In the genomic region with DNA sequence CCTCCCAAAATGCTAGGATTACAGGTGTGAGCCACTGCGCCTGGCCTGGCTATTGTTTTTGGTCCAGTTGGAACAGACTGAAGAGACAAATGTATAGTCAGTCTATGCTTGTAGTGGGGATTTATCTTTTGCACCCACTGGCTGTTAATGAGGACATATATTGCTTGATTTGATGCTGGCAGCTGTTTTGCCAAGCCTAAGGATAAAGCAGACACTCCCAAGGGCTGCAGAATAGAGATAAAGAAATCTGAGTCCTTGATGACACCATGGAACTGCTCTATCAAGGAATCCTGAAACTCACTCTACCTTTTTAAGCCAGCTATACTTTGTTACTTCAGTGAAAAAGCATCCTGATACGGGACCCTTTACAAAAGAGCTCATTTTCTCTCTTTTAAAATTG, we compare ENCODE assay signal across 1 cellular context.
A peak's percentile ranks its signal among the peaks of the same experiment; 100 is the strongest.
TF ChIP-seq lines count a peak whose summit lies in the region.

No MANE protein-coding gene starts in this region.

TF ChIP-seq in K562, 482 proteins besides CTCF, POLR2A, EP300 and RAD21 (continued from another document and continues in another):
- TF ChIP-seq, protein P1, sequence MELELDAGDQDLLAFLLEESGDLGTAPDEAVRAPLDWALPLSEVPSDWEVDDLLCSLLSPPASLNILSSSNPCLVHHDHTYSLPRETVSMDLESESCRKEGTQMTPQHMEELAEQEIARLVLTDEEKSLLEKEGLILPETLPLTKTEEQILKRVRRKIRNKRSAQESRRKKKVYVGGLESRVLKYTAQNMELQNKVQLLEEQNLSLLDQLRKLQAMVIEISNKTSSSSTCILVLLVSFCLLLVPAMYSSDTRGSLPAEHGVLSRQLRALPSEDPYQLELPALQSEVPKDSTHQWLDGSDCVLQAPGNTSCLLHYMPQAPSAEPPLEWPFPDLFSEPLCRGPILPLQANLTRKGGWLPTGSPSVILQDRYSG (tag; conservative IDR thresholded peaks at IDR 0.05; ENCODE audit: low read depth), result 0 out of 2 replicates have a peak, but pooled peaks have one; percentile 44
- TF ChIP-seq, protein P2, sequence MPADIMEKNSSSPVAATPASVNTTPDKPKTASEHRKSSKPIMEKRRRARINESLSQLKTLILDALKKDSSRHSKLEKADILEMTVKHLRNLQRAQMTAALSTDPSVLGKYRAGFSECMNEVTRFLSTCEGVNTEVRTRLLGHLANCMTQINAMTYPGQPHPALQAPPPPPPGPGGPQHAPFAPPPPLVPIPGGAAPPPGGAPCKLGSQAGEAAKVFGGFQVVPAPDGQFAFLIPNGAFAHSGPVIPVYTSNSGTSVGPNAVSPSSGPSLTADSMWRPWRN (IDR thresholded peaks at IDR 0.05; ENCODE audit: low read depth), result no peak
- TF ChIP-seq DPF2 (IDR thresholded peaks at IDR 0.05) (peak; percentile 65), MCM5 (IDR thresholded peaks at IDR 0.05; ENCODE audit: low read depth) (no peak), SRF (CRISPR knock-in tag; IDR thresholded peaks at IDR 0.05) (no peak), MYNN (IDR thresholded peaks at IDR 0.05) (peak; percentile 24; the same call in 1 of the 2 replicates), MYNN (CRISPR knock-in tag; IDR thresholded peaks at IDR 0.05) (no peak), ZKSCAN8 (CRISPR knock-in tag; IDR thresholded peaks at IDR 0.05) (peak; percentile 67; the same call in 1 of the 2 replicates), CTBP1 (IDR thresholded peaks at IDR 0.05; ENCODE audit: borderline replicate concordance) (peak; percentile 38; the same call in 1 of the 2 replicates), ARID1B (IDR thresholded peaks at IDR 0.05) (peak; percentile 92), TCF3 (CRISPR knock-in tag; IDR thresholded peaks at IDR 0.05) (peak; percentile 94), CREM (IDR thresholded peaks at IDR 0.05; ENCODE audit: low read depth) (peak; percentile 39; the same call in 1 of the 2 replicates), MED1 (CRISPR knock-in tag; IDR thresholded peaks at IDR 0.05; ENCODE audit: borderline replicate concordance) (no peak), FOSL1 (tag; conservative IDR thresholded peaks at IDR 0.05) (peak; percentile 41; the same call in 1 of the 2 replicates), CSDE1 (IDR thresholded peaks at IDR 0.05) (no peak), NRF1 (conservative IDR thresholded peaks at IDR 0.05 in 1 of 2, IDR thresholded peaks at IDR 0.05 in 1 of 2) (no peak), CBFA2T3 (IDR thresholded peaks at IDR 0.05) (peak; percentile 95), NEUROD1 (IDR thresholded peaks at IDR 0.05; ENCODE audit: borderline replicate concordance, low read depth, low read length, partially characterized antibody) (no peak), MEIS2 (IDR thresholded peaks at IDR 0.05; ENCODE audit: partially characterized antibody) (peak; percentile 65), NFIC (IDR thresholded peaks at IDR 0.05) (peak; percentile 61; the same call in 1 of the 2 replicates), ATF1 (CRISPR knock-in tag; IDR thresholded peaks at IDR 0.05) (no peak), ATF1 (tag; IDR thresholded peaks at IDR 0.05) (peak; percentile 32; the same call in 1 of the 2 replicates), MCM7 (IDR thresholded peaks at IDR 0.05) (no peak), FOXM1 (IDR thresholded peaks at IDR 0.05; ENCODE audit: low read depth) (peak; percentile 70), FOXM1 (CRISPR knock-in tag; IDR thresholded peaks at IDR 0.05; ENCODE audit: low read depth) (no peak), PHB2 (IDR thresholded peaks at IDR 0.05; ENCODE audit: low read depth) (peak; percentile 46; the same call in 1 of the 2 replicates), PML (IDR thresholded peaks at IDR 0.05; ENCODE audit: low read length) (peak; percentile 82), MIER1 (IDR thresholded peaks at IDR 0.05; ENCODE audit: low read depth) (no peak), NR1H2 (CRISPR knock-in tag; IDR thresholded peaks at IDR 0.05) (no peak), RFX1 (IDR thresholded peaks at IDR 0.05) (no peak)
- TF ChIP-seq, protein P3, sequence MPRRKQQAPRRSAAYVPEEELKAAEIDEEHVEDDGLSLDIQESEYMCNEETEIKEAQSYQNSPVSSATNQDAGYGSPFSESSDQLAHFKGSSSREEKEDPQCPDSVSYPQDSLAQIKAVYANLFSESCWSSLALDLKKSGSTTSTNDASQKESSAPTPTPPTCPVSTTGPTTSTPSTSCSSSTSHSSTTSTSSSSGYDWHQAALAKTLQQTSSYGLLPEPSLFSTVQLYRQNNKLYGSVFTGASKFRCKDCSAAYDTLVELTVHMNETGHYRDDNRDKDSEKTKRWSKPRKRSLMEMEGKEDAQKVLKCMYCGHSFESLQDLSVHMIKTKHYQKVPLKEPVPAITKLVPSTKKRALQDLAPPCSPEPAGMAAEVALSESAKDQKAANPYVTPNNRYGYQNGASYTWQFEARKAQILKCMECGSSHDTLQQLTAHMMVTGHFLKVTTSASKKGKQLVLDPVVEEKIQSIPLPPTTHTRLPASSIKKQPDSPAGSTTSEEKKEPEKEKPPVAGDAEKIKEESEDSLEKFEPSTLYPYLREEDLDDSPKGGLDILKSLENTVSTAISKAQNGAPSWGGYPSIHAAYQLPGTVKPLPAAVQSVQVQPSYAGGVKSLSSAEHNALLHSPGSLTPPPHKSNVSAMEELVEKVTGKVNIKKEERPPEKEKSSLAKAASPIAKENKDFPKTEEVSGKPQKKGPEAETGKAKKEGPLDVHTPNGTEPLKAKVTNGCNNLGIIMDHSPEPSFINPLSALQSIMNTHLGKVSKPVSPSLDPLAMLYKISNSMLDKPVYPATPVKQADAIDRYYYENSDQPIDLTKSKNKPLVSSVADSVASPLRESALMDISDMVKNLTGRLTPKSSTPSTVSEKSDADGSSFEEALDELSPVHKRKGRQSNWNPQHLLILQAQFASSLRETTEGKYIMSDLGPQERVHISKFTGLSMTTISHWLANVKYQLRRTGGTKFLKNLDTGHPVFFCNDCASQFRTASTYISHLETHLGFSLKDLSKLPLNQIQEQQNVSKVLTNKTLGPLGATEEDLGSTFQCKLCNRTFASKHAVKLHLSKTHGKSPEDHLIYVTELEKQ (CRISPR knock-in tag; IDR thresholded peaks at IDR 0.05), result no peak
- TF ChIP-seq, protein P4, sequence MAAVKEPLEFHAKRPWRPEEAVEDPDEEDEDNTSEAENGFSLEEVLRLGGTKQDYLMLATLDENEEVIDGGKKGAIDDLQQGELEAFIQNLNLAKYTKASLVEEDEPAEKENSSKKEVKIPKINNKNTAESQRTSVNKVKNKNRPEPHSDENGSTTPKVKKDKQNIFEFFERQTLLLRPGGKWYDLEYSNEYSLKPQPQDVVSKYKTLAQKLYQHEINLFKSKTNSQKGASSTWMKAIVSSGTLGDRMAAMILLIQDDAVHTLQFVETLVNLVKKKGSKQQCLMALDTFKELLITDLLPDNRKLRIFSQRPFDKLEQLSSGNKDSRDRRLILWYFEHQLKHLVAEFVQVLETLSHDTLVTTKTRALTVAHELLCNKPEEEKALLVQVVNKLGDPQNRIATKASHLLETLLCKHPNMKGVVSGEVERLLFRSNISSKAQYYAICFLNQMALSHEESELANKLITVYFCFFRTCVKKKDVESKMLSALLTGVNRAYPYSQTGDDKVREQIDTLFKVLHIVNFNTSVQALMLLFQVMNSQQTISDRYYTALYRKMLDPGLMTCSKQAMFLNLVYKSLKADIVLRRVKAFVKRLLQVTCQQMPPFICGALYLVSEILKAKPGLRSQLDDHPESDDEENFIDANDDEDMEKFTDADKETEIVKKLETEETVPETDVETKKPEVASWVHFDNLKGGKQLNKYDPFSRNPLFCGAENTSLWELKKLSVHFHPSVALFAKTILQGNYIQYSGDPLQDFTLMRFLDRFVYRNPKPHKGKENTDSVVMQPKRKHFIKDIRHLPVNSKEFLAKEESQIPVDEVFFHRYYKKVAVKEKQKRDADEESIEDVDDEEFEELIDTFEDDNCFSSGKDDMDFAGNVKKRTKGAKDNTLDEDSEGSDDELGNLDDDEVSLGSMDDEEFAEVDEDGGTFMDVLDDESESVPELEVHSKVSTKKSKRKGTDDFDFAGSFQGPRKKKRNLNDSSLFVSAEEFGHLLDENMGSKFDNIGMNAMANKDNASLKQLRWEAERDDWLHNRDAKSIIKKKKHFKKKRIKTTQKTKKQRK (IDR thresholded peaks at IDR 0.05; ENCODE audit: borderline replicate concordance, low read depth, low read length), result no peak
- TF ChIP-seq, protein P5, sequence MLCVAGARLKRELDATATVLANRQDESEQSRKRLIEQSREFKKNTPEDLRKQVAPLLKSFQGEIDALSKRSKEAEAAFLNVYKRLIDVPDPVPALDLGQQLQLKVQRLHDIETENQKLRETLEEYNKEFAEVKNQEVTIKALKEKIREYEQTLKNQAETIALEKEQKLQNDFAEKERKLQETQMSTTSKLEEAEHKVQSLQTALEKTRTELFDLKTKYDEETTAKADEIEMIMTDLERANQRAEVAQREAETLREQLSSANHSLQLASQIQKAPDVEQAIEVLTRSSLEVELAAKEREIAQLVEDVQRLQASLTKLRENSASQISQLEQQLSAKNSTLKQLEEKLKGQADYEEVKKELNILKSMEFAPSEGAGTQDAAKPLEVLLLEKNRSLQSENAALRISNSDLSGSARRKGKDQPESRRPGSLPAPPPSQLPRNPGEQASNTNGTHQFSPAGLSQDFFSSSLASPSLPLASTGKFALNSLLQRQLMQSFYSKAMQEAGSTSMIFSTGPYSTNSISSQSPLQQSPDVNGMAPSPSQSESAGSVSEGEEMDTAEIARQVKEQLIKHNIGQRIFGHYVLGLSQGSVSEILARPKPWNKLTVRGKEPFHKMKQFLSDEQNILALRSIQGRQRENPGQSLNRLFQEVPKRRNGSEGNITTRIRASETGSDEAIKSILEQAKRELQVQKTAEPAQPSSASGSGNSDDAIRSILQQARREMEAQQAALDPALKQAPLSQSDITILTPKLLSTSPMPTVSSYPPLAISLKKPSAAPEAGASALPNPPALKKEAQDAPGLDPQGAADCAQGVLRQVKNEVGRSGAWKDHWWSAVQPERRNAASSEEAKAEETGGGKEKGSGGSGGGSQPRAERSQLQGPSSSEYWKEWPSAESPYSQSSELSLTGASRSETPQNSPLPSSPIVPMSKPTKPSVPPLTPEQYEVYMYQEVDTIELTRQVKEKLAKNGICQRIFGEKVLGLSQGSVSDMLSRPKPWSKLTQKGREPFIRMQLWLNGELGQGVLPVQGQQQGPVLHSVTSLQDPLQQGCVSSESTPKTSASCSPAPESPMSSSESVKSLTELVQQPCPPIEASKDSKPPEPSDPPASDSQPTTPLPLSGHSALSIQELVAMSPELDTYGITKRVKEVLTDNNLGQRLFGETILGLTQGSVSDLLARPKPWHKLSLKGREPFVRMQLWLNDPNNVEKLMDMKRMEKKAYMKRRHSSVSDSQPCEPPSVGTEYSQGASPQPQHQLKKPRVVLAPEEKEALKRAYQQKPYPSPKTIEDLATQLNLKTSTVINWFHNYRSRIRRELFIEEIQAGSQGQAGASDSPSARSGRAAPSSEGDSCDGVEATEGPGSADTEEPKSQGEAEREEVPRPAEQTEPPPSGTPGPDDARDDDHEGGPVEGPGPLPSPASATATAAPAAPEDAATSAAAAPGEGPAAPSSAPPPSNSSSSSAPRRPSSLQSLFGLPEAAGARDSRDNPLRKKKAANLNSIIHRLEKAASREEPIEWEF (CRISPR knock-in tag; IDR thresholded peaks at IDR 0.05), result peak; percentile 62; the same call in 1 of the 2 replicates
- TF ChIP-seq, protein P6, sequence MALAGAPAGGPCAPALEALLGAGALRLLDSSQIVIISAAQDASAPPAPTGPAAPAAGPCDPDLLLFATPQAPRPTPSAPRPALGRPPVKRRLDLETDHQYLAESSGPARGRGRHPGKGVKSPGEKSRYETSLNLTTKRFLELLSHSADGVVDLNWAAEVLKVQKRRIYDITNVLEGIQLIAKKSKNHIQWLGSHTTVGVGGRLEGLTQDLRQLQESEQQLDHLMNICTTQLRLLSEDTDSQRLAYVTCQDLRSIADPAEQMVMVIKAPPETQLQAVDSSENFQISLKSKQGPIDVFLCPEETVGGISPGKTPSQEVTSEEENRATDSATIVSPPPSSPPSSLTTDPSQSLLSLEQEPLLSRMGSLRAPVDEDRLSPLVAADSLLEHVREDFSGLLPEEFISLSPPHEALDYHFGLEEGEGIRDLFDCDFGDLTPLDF (CRISPR knock-in tag; IDR thresholded peaks at IDR 0.05), result peak; percentile 64; the same call in 1 of the 2 replicates
- TF ChIP-seq, protein P7, sequence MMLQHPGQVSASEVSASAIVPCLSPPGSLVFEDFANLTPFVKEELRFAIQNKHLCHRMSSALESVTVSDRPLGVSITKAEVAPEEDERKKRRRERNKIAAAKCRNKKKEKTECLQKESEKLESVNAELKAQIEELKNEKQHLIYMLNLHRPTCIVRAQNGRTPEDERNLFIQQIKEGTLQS (IDR thresholded peaks at IDR 0.05), result peak; percentile 28; the same call in 1 of the 2 replicates
- TF ChIP-seq, protein P7 (CRISPR knock-in tag; conservative IDR thresholded peaks at IDR 0.05), result no peak
- TF ChIP-seq, protein P8, sequence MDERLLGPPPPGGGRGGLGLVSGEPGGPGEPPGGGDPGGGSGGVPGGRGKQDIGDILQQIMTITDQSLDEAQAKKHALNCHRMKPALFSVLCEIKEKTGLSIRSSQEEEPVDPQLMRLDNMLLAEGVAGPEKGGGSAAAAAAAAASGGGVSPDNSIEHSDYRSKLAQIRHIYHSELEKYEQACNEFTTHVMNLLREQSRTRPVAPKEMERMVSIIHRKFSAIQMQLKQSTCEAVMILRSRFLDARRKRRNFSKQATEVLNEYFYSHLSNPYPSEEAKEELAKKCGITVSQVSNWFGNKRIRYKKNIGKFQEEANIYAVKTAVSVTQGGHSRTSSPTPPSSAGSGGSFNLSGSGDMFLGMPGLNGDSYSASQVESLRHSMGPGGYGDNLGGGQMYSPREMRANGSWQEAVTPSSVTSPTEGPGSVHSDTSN (CRISPR knock-in tag; IDR thresholded peaks at IDR 0.05; ENCODE audit: low read depth), result no peak
- TF ChIP-seq, protein P8 (tag; conservative IDR thresholded peaks at IDR 0.05; ENCODE audit: low read depth), result peak; percentile 61
